In genomic region chr6:10531513-10531912, GRCh38 we compare ENCODE assay signal across 9 cellular contexts. TPM values are rescaled to one million over a fixed set of nuclear protein-coding genes. Genes with fewer than 3 reads are reported as not detected.
DNase-seq lines count a peak whose midpoint lies in the region; ATAC-seq and TF ChIP-seq lines count a peak whose summit lies in the region.
"Had no signal": no experiment of that assay in that cellular context is flagged by ENCODE, and none has a peak within 500 bp of the region (broad histone marks: within the 10 kb centered on the region; RNA-seq: fewer than 3 reads in every experiment).

No MANE protein-coding gene starts in this region.

- peak; percentile 24 for ATAC-seq in T-helper 17 cell

- intact Hi-C loops in Caco-2 (cut with micrococcal nuclease; ENCODE audit: unreplicated experiment) = no loop called here

- DNase-seq in Caco-2 = no peak
- no peak for DNase-seq in T-helper 17 cell
- DNase-seq in 8988T = no peak
- no peak for DNase-seq in G401 (ENCODE audit: low spot score)
- DNase-seq in activated gamma-delta T cell treated with Interleukin-2 at 50 U/mL for 16 hours = no peak
- DNase-seq in activated naive CD4-positive, alpha-beta T cell treated with Interleukin-2 at 50 U/mL for 16 hours = no peak
- DNase-seq: activated naive CD4-positive, alpha-beta T cell had no signal

- H3K27me3 Mint-ChIP-seq in Caco-2 (ENCODE audit: insufficient read depth, unreplicated experiment) (no peaks in the 10 kb centered on the region), T-helper 17 cell (no peaks in the 10 kb centered on the region)

- H3K4me3 ChIP-seq in Caco-2 (ENCODE audit: low read depth, low read length) (no peak overlapping the region), HEK293 (ENCODE audit: low read depth, low read length) (no peak overlapping the region), muscle layer of duodenum (ENCODE audit: low read depth in 1 of 2, low read length in 2 of 2) (peak overlapping the region in 1 of 2 donors; percentile 61)

- no peak overlapping the region for H3K27ac ChIP-seq in HEK293 (ENCODE audit: extremely low read depth, low read depth, low read length)
- H3K27ac ChIP-seq in muscle layer of duodenum (ENCODE audit: low read length) = peak overlapping the region; percentile 29

- H3K9me3 ChIP-seq in Caco-2 (no peaks in the 10 kb centered on the region), HEK293 (ENCODE audit: control insufficient read depth, insufficient read depth, low read depth, low read length) (no peaks in the 10 kb centered on the region), T-helper 17 cell (ENCODE audit: control insufficient read depth, low read length, poor library complexity, severe bottlenecking) (no peaks in the 10 kb centered on the region), muscle layer of duodenum (ENCODE audit: control insufficient read depth in 1 of 2, low read length in 2 of 2) (no peaks in the 10 kb centered on the region)

- no peak for TF ChIP-seq CTCF in Caco-2 (IDR thresholded peaks at IDR 0.05; ENCODE audit: insufficient read depth in 1 of 2, low read depth in 1 of 2, low read length in 1 of 2, severe bottlenecking in 1 of 2, unreplicated experiment in 1 of 2)
- TF ChIP-seq CTCF in HEK293 (tag by site-specific recombination; IDR thresholded peaks at IDR 0.05) = no peak

- H3K36me3 Mint-ChIP-seq in Caco-2 (ENCODE audit: insufficient read depth, unreplicated experiment) = peaks cover 87% of the 10 kb centered on the region
- H3K36me3 Mint-ChIP-seq in T-helper 17 cell (ENCODE audit: low read depth) = peaks cover 2% of the 10 kb centered on the region

- no peaks in the 10 kb centered on the region for H3K27me3 ChIP-seq in Caco-2 (replicated peaks; ENCODE audit: control insufficient read depth, insufficient read depth, low read length)
- H3K27me3 ChIP-seq in muscle layer of duodenum (ENCODE audit: low read depth, low read length) = no peaks in the 10 kb centered on the region

- no peak overlapping the region for H3K4me3 Mint-ChIP-seq in Caco-2 (ENCODE audit: unreplicated experiment)
- H3K4me3 Mint-ChIP-seq in T-helper 17 cell = peak overlapping the region; percentile 78

- BruUV-seq in Caco-2 (replicated peaks; lab: Mats Ljungman, UMichigan) = no TSS peak

- in situ Hi-C loops in G401 (cut with HindIII; ENCODE audit: low sequenced_read_pairs) = no loop called here

- H3K36me3 ChIP-seq in Caco-2 (ENCODE audit: control insufficient read depth, insufficient read depth, low read length) (peaks cover 1% of the 10 kb centered on the region; the same call in 1 of the 2 replicates), HEK293 (ENCODE audit: control insufficient read depth in 2 of 2, insufficient read depth in 1 of 2, low read length in 2 of 2) (peaks cover 0 to 6% of the 10 kb centered on the region in 2 experiments; a peak in 1 of 3 replicates), muscle layer of duodenum (ENCODE audit: control insufficient read depth in 1 of 2, insufficient read depth in 2 of 2, low read length in 2 of 2) (peaks cover 0 to 5% of the 10 kb centered on the region in 2 donors)

- H3K4me1 ChIP-seq in Caco-2 (peaks cover 14% of the 10 kb centered on the region), HEK293 (ENCODE audit: control insufficient read depth, insufficient read depth, low read length) (peaks cover 4% of the 10 kb centered on the region), muscle layer of duodenum (ENCODE audit: control insufficient read depth in 1 of 2, insufficient read depth in 2 of 2, low read length in 2 of 2) (no peaks in the 10 kb centered on the region)

- no peaks in the 10 kb centered on the region for H3K9me3 Mint-ChIP-seq in Caco-2 (ENCODE audit: unreplicated experiment)

- H3K27ac Mint-ChIP-seq in Caco-2 (ENCODE audit: unreplicated experiment) (peak overlapping the region; percentile 56), T-helper 17 cell (peak overlapping the region; percentile 32)

- POLR2A ChIA-PET in Caco-2 (lab: Charles Lee) (no interaction called here), HEK293 (lab: Yijun Ruan, JAX) (no interaction called here)

- CTCF ChIA-PET in Caco-2 (lab: Charles Lee) = no interaction called here
- CTCF ChIA-PET in HEK293 (lab: Yijun Ruan, JAX) = interaction anchor here (0.6 to 1.1 kb wide), 2 partner anchors 16 to 53 kb away, joined by 3 read pairs; no protein-coding TSS in a partner anchor

- H3K4me1 Mint-ChIP-seq in Caco-2 (ENCODE audit: low read depth, unreplicated experiment) (peaks cover 15% of the 10 kb centered on the region), T-helper 17 cell (peaks cover 39% of the 10 kb centered on the region)

TF ChIP-seq in HEK293, 187 proteins besides CTCF, POLR2A, EP300 and RAD21:
- TF ChIP-seq ZNF544 (tag by site-specific recombination; IDR thresholded peaks at IDR 0.05) = no peak
- TF ChIP-seq SP2 (tag by site-specific recombination; IDR thresholded peaks at IDR 0.05) = no peak
- TF ChIP-seq ZBTB17 (tag by site-specific recombination; IDR thresholded peaks at IDR 0.05) = peak; percentile 75; the same call in 1 of the 2 replicates

RNA-seq across cellular contexts. Expression of gene GCNT2, which starts 10.4 kb away (rescaled TPM):
- 68.1 and 70.7 TPM in 2 replicates for total RNA-seq in Caco-2 (2022)
- 1 to 10 TPM; 2.9 to 4.0 TPM for total RNA-seq in T-helper 17 cell
- 28.4 and 28.7 TPM in 2 replicates for total RNA-seq in G401 (2014; rRNA removed; shearing (Covaris generic))
